20 cellular contexts compared by ENCODE assay signal in genomic region chr2:195257979-195258378, GRCh38.
DNase-seq lines count a peak whose midpoint lies in the region; ATAC-seq, FAIRE-seq and TF ChIP-seq lines count a peak whose summit lies in the region.
"Had no signal": no experiment of that assay in that cellular context is flagged by ENCODE, and none has a peak within 500 bp of the region (broad histone marks: within the 10 kb centered on the region; RNA-seq: fewer than 3 reads in every experiment).

No MANE protein-coding gene starts in this region.

- no peaks in the 10 kb centered on the region for H3F3A ChIP-seq in SK-N-SH (replicated peaks; ENCODE audit: insufficient read depth)

- H2AFZ ChIP-seq in SK-N-SH (ENCODE audit: low read depth), result no peak overlapping the region
- H2AFZ ChIP-seq: GM23248 had no signal

- no peaks in the 10 kb centered on the region for H3K36me3 ChIP-seq in SK-N-SH (replicated peaks in 1 of 2; ENCODE audit: control insufficient read depth in 1 of 2, insufficient read depth in 2 of 2, low read length in 1 of 2)
- H3K36me3 ChIP-seq in HAP-1 (replicated peaks), result no peaks in the 10 kb centered on the region
- H3K36me3 ChIP-seq: BLaER1 had no signal

- no peak overlapping the region for H3K9ac ChIP-seq in SK-N-SH
- H3K9ac ChIP-seq: BLaER1, GM23248 had no signal

- no peak for TF ChIP-seq EP300 in SK-N-SH (IDR thresholded peaks at IDR 0.05; ENCODE audit: borderline replicate concordance in 1 of 2, low read depth in 1 of 2, low read length in 1 of 2)

- ATAC-seq in SK-N-SH treated with all-trans-retinoic acid at 6 μM for 48 hours, result no peak
- ATAC-seq in GM21576 (IDR thresholded peaks at IDR 0.05; ENCODE audit: unreplicated experiment), result no peak
- ATAC-seq: CD8-positive, alpha-beta T cell; GM12878 had no signal

- H3K27ac ChIP-seq in SK-N-SH (ENCODE audit: low read depth in 2 of 2, low read length in 1 of 2), result no peak overlapping the region
- H3K27ac ChIP-seq: 22Rv1, BLaER1, C4-2B, GM23248 had no signal

- POLR2A ChIA-PET in SK-N-SH (lab: Yijun Ruan, JAX), result no interaction called here

- no peak overlapping the region for H3K4me3 ChIP-seq in SK-N-SH (ENCODE audit: low read depth in 2 of 2, low read length in 1 of 2)
- no peak overlapping the region for H3K4me3 ChIP-seq in HAP-1
- H3K4me3 ChIP-seq: BLaER1, GM12878, GM23248 had no signal

- no peaks in the 10 kb centered on the region for H3K9me2 ChIP-seq in SK-N-SH

- H3K79me2 ChIP-seq in SK-N-SH (ENCODE audit: insufficient read depth), result no peaks in the 10 kb centered on the region

- no peak for DNase-seq in SK-N-SH
- DNase-seq in HAP-1 (ENCODE audit: low spot score in 2 of 2), result peak; percentile 36 to 77
- DNase-seq in urothelium cell line (ENCODE audit: low spot score), result no peak
- DNase-seq in SIG-M5 treated with dmso at 0.1 percent for 504 hours (lab: John Stamatoyannopoulos, UW; ENCODE audit: unreplicated experiment), result no peak
- DNase-seq: CD4-positive, CD25-positive, alpha-beta regulatory T cell; CD8-positive, alpha-beta T cell; DMS 273 treated with DMSO at 0.1 percent for 48 hours; DMS79; EL; GDM1; GM23248; H9; HFFc6 had no signal

- CTCF ChIA-PET in SK-N-SH (lab: Yijun Ruan, JAX), result interaction anchor here (1.0 kb wide), 1 partner anchor 59 kb away, joined by 3 read pairs; no protein-coding TSS in a partner anchor

- in situ Hi-C loops in HAP-1 (cut with MboI; ENCODE audit: low sequenced_read_pairs), result no loop called here

- WGBS in SK-N-SH (ENCODE audit: low lambda C conversion rate), result 34% methylated on average over 4 of the region's 4 CpGs

- H3K4me1 ChIP-seq in SK-N-SH (ENCODE audit: control insufficient read depth in 1 of 2, insufficient read depth in 2 of 2, low read depth in 1 of 2, low read length in 1 of 2), result no peaks in the 10 kb centered on the region
- H3K4me1 ChIP-seq in HAP-1, result peaks cover 10% of the 10 kb centered on the region
- H3K4me1 ChIP-seq: BLaER1 had no signal

- no peak for TF ChIP-seq RAD21 in SK-N-SH (IDR thresholded peaks at IDR 0.05; ENCODE audit: low read length)

- H4K20me1 ChIP-seq in SK-N-SH (ENCODE audit: insufficient read depth), result no peaks in the 10 kb centered on the region
- H4K20me1 ChIP-seq: BLaER1 had no signal

- no peak for TF ChIP-seq CTCF in SK-N-SH (IDR thresholded peaks at IDR 0.05)

- H3K27me3 ChIP-seq in SK-N-SH (ENCODE audit: insufficient read depth) (no peaks in the 10 kb centered on the region), HAP-1 (ENCODE audit: low read depth) (no peaks in the 10 kb centered on the region)
- H3K27me3 ChIP-seq: BLaER1 had no signal

- H3K4me2 ChIP-seq in SK-N-SH, result no peak overlapping the region
- H3K4me2 ChIP-seq: BLaER1 had no signal

- FAIRE-seq in urothelium cell line (lab: Jason Lieb, UNC), result peak; percentile 78
- FAIRE-seq: D721Med, GM12878 had no signal

- no peaks in the 10 kb centered on the region for H3K9me3 ChIP-seq in SK-N-SH
- H3K9me3 ChIP-seq in HAP-1, result 0 out of 2 replicates have a peak, but pooled peaks cover 2% of the 10 kb centered on the region
- H3K9me3 ChIP-seq: BLaER1 had no signal

TF ChIP-seq in SK-N-SH, 30 proteins besides CTCF, POLR2A, EP300 and RAD21:
- TF ChIP-seq SIN3A (IDR thresholded peaks at IDR 0.05; ENCODE audit: borderline replicate concordance, low read depth, low read length), result no peak
- TF ChIP-seq YY1 (IDR thresholded peaks at IDR 0.05; ENCODE audit: low read depth), result no peak
- TF ChIP-seq IRF3 (IDR thresholded peaks at IDR 0.05; ENCODE audit: low read depth, low read length), result no peak
- no peak for TF ChIP-seq NRF1 (IDR thresholded peaks at IDR 0.05; ENCODE audit: low read depth, low read length)
- no peak for TF ChIP-seq CHD2 (IDR thresholded peaks at IDR 0.05; ENCODE audit: low read length, partially characterized antibody)
- TF ChIP-seq MEF2A (IDR thresholded peaks at IDR 0.05; ENCODE audit: borderline replicate concordance, low read depth), result no peak
- TF ChIP-seq REST (IDR thresholded peaks at IDR 0.05; ENCODE audit: low read depth, low read length), result 0 out of 2 replicates have a peak, but pooled peaks have one; percentile 37
- TF ChIP-seq FOXJ3 (CRISPR knock-in tag; IDR thresholded peaks at IDR 0.05), result no peak

TF ChIP-seq in SK-N-SH treated with all-trans-retinoic acid at 6 μM for 48 hours, 23 proteins besides CTCF, POLR2A, EP300 and RAD21:
- TF ChIP-seq CREB5 (CRISPR knock-in tag; IDR thresholded peaks at IDR 0.05; ENCODE audit: low read depth) (no peak), ZNF8 (CRISPR knock-in tag; IDR thresholded peaks at IDR 0.05) (no peak), TSHZ2 (CRISPR knock-in tag; IDR thresholded peaks at IDR 0.05) (no peak), ZNF565 (CRISPR knock-in tag; conservative IDR thresholded peaks at IDR 0.05; ENCODE audit: low read depth) (no peak), OSR1 (CRISPR knock-in tag; IDR thresholded peaks at IDR 0.05) (no peak), ISL1 (CRISPR knock-in tag; IDR thresholded peaks at IDR 0.05) (no peak), CSRNP3 (CRISPR knock-in tag; IDR thresholded peaks at IDR 0.05) (no peak), BACH2 (CRISPR knock-in tag; IDR thresholded peaks at IDR 0.05; ENCODE audit: borderline replicate concordance) (no peak), PATZ1 (CRISPR knock-in tag; IDR thresholded peaks at IDR 0.05; ENCODE audit: borderline replicate concordance) (no peak), RARB (CRISPR knock-in tag; IDR thresholded peaks at IDR 0.05) (no peak), SNAI2 (CRISPR knock-in tag; IDR thresholded peaks at IDR 0.05) (no peak), ZC3H10 (CRISPR knock-in tag; IDR thresholded peaks at IDR 0.05) (no peak), GLIS3 (CRISPR knock-in tag; IDR thresholded peaks at IDR 0.05) (no peak), ARNTL (CRISPR knock-in tag; IDR thresholded peaks at IDR 0.05; ENCODE audit: borderline replicate concordance, low read depth) (no peak)

Comparison
In these comparisons a context has a peak if more than half of its experiments do, and no peak if none do; other contexts are left out.
1. DNase-seq: peak in HAP-1 (2 of 2); none in SK-N-SH (single experiment), urothelium cell line (single experiment) and SIG-M5 treated with dmso at 0.1 percent for 504 hours (single experiment).